Comparison of ENCODE assay signal across 11 cellular contexts in the genomic region with DNA sequence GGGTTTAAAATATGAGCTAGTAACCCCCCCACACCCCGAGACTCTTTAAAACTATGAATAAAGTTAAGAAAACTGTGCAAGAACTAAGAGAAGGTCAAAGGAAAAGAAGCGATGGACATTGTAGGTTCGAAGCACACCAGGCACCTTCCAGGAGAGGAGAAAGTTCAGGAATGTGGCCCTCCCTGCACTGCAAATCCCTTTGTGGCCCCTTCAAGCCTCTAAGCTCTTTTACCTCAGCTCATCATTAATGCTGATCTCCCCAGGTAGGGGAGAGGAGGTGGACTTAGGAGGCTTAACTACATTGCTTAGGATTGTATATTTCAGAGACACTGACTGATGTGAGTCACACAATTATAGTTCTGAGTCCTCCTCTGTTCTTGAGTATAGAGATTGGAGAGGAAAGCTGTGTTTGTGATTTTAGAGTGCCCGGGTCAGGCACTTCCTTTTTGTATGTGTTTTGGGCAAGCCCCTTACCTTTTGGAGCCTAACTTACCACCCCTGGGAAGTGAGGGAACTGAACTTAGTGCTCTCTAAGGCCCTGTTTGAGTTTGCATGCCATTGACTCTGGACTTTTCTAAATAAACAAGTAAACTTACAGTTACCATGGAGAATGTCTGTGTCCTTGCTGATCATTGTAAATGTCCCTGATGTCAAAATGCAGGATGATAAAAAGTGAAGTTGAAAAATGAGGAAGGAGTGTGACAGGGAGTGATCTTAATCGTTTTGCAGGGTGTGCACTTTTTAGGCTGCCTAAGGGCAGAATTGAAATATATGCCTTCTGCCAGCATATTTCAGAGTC.
DNase-seq lines count a peak whose midpoint lies in the region; ATAC-seq, FAIRE-seq and TF ChIP-seq lines count a peak whose summit lies in the region.
"Had no signal": no experiment of that assay in that cellular context is flagged by ENCODE, and none has a peak within 500 bp of the region (broad histone marks: within the 10 kb centered on the region; RNA-seq: fewer than 3 reads in every experiment).

No MANE protein-coding gene starts in this region.

- no peaks in the 10 kb centered on the region for H4K20me1 ChIP-seq in HepG2 (ENCODE audit: insufficient read depth, low read length)

- POLR2A ChIA-PET in HepG2 (lab: Yijun Ruan, JAX), result no interaction called here

- intact Hi-C loops in HepG2 (cut with micrococcal nuclease; ENCODE audit: unreplicated experiment), result no loop called here
- intact Hi-C loops in upper lobe of right lung (cut with DNase I), result no loop called here

- no peak for FAIRE-seq in HepG2 (lab: Jason Lieb, UNC)
- FAIRE-seq: colon, GM18507 had no signal

- ATAC-seq in activated T-cell treated with anti-CD3 and anti-CD28 coated beads, Interleukin-2, amount 50 U/mL, for 72 hours (replicated peaks in 1 of 2), result peak; percentile 53 to 72
- ATAC-seq in HepG2 (no peak), upper lobe of right lung (peak; percentile 85)

- DNase-seq in activated T-cell treated with anti-CD3 and anti-CD28 coated beads, Interleukin-2, amount 50 U/mL, for 72 hours, result peak in 1 of 2 donors; percentile 1
- no peak for DNase-seq in activated T-cell treated with anti-CD3 and anti-CD28 coated beads, Interleukin-2, amount 50 U/mL, for 1 hour
- DNase-seq in adipocyte (ENCODE audit: low read depth) (peak; percentile 7), HepG2 (ENCODE audit: low spot score) (no peak), upper lobe of right lung (no peak)
- no peak for DNase-seq in stimulated activated CD4-positive, alpha-beta T cell treated with anti-CD3 and anti-CD28 coated beads, Interleukin-1b, Interleukin-23, amount 100 ng/mL, for 48 hours
- DNase-seq in activated naive CD4-positive, alpha-beta T cell treated with anti-CD3 and anti-CD28 coated beads, Interleukin-2, amount 10 ng/mL, durations not matched to agents 7 days and 5 days, result no peak
- DNase-seq in stimulated activated naive CD4-positive, alpha-beta T cell (lab: John Stamatoyannopoulos, UW), result no peak
- DNase-seq: NCI-H2029 treated with DMSO at 0.1 percent for 48 hours had no signal

- 19% methylated on average over 5 of the region's 5 CpGs for WGBS in HepG2 (ENCODE audit: low lambda C conversion rate)

- H3K4me1 ChIP-seq in adipocyte (ENCODE audit: control insufficient read depth, insufficient read depth, low read length), result no peaks in the 10 kb centered on the region
- no peaks in the 10 kb centered on the region for H3K4me1 ChIP-seq in HepG2 (ENCODE audit: insufficient read depth, low read length)
- H3K4me1 ChIP-seq in upper lobe of right lung, result no peaks in the 10 kb centered on the region

- H3K27ac Mint-ChIP-seq in activated T-cell treated with anti-CD3 and anti-CD28 coated beads, Interleukin-2, amount 50 U/mL, for 72 hours, result no peak overlapping the region
- H3K27ac Mint-ChIP-seq in activated naive CD4-positive, alpha-beta T cell treated with anti-CD3 and anti-CD28 coated beads, Interleukin-2, amount 10 ng/mL, durations not matched to agents 7 days and 5 days, result no peak overlapping the region

- no peaks in the 10 kb centered on the region for H3K9me3 ChIP-seq in adipocyte (ENCODE audit: control insufficient read depth, low read length)
- no peaks in the 10 kb centered on the region for H3K9me3 ChIP-seq in HepG2 (ENCODE audit: low read length)
- no peaks in the 10 kb centered on the region for H3K9me3 ChIP-seq in upper lobe of right lung

- no peaks in the 10 kb centered on the region for H3K79me2 ChIP-seq in HepG2 (ENCODE audit: insufficient read depth, low read length)

- H3K9ac ChIP-seq in adipocyte (ENCODE audit: low read length), result no peak overlapping the region
- H3K9ac ChIP-seq in HepG2 (ENCODE audit: insufficient read depth, low read depth, low read length), result no peak overlapping the region

- H3K9me3 Mint-ChIP-seq in activated T-cell treated with anti-CD3 and anti-CD28 coated beads, Interleukin-2, amount 50 U/mL, for 72 hours, result no peaks in the 10 kb centered on the region
- H3K9me3 Mint-ChIP-seq in activated naive CD4-positive, alpha-beta T cell treated with anti-CD3 and anti-CD28 coated beads, Interleukin-2, amount 10 ng/mL, durations not matched to agents 7 days and 5 days, result no peaks in the 10 kb centered on the region

- H3K36me3 ChIP-seq in adipocyte (ENCODE audit: control insufficient read depth, insufficient read depth, low read length, severe bottlenecking) (no peaks in the 10 kb centered on the region), HepG2 (replicated peaks in 1 of 2; ENCODE audit: control insufficient read depth in 1 of 2, insufficient read depth in 2 of 2, low read length in 2 of 2) (no peaks in the 10 kb centered on the region), upper lobe of right lung (no peaks in the 10 kb centered on the region)

- H3K4me3 ChIP-seq in adipocyte (ENCODE audit: low read length) (no peak overlapping the region), HepG2 (replicated peaks in 1 of 3; ENCODE audit: insufficient read depth in 1 of 3, low read depth in 2 of 3, low read length in 3 of 3) (no peak overlapping the region), upper lobe of right lung (no peak overlapping the region)

- TF ChIP-seq CTCF in HepG2 (CRISPR knock-in tag; IDR thresholded peaks at IDR 0.05) (no peak), upper lobe of right lung (IDR thresholded peaks at IDR 0.05) (no peak)

- no peaks in the 10 kb centered on the region for H3K36me3 Mint-ChIP-seq in activated T-cell treated with anti-CD3 and anti-CD28 coated beads, Interleukin-2, amount 50 U/mL, for 72 hours (ENCODE audit: insufficient read depth in 2 of 2)
- no peaks in the 10 kb centered on the region for H3K36me3 Mint-ChIP-seq in activated naive CD4-positive, alpha-beta T cell treated with anti-CD3 and anti-CD28 coated beads, Interleukin-2, amount 10 ng/mL, durations not matched to agents 7 days and 5 days

- H2AFZ ChIP-seq in HepG2 (ENCODE audit: low read length), result no peak overlapping the region

- no peak overlapping the region for H3K4me3 Mint-ChIP-seq in activated T-cell treated with anti-CD3 and anti-CD28 coated beads, Interleukin-2, amount 50 U/mL, for 72 hours
- no peak overlapping the region for H3K4me3 Mint-ChIP-seq in activated naive CD4-positive, alpha-beta T cell treated with anti-CD3 and anti-CD28 coated beads, Interleukin-2, amount 10 ng/mL, durations not matched to agents 7 days and 5 days

- H3K27ac ChIP-seq in HepG2 (ENCODE audit: extremely low read length, insufficient read depth, low read length) (no peak overlapping the region), upper lobe of right lung (peak overlapping the region; percentile 73)

- in situ Hi-C loops in HepG2 (cut with HindIII; ENCODE audit: extremely low pct_ligation_motif_present, low pct_unique_long_range_greater_than_20kb), result no loop called here

- TF ChIP-seq EP300 in HepG2 (IDR thresholded peaks at IDR 0.05; ENCODE audit: low read depth in 2 of 2, low read length in 2 of 2) (no peak), HepG2 (CRISPR knock-in tag; IDR thresholded peaks at IDR 0.05; ENCODE audit: borderline replicate concordance) (no peak)

- H3K4me2 ChIP-seq in HepG2 (ENCODE audit: low read depth, low read length), result no peak overlapping the region

- TF ChIP-seq RAD21 in HepG2 (CRISPR knock-in tag; IDR thresholded peaks at IDR 0.05), result no peak

- TF ChIP-seq POLR2A in HepG2 (IDR thresholded peaks at IDR 0.05; ENCODE audit: insufficient read depth in 1 of 2, low read depth in 2 of 2, low read length in 2 of 2), result no peak

- H3K27me3 Mint-ChIP-seq in activated T-cell treated with anti-CD3 and anti-CD28 coated beads, Interleukin-2, amount 50 U/mL, for 72 hours (ENCODE audit: low read depth), result no peaks in the 10 kb centered on the region
- no peaks in the 10 kb centered on the region for H3K27me3 Mint-ChIP-seq in activated naive CD4-positive, alpha-beta T cell treated with anti-CD3 and anti-CD28 coated beads, Interleukin-2, amount 10 ng/mL, durations not matched to agents 7 days and 5 days

- no peaks in the 10 kb centered on the region for H3K4me1 Mint-ChIP-seq in activated T-cell treated with anti-CD3 and anti-CD28 coated beads, Interleukin-2, amount 50 U/mL, for 72 hours (ENCODE audit: low read depth)
- H3K4me1 Mint-ChIP-seq in activated naive CD4-positive, alpha-beta T cell treated with anti-CD3 and anti-CD28 coated beads, Interleukin-2, amount 10 ng/mL, durations not matched to agents 7 days and 5 days, result no peaks in the 10 kb centered on the region

- H3K27me3 ChIP-seq in adipocyte (replicated peaks; ENCODE audit: control insufficient read depth, insufficient read depth, low read length), result no peaks in the 10 kb centered on the region
- no peaks in the 10 kb centered on the region for H3K27me3 ChIP-seq in HepG2 (ENCODE audit: control insufficient read depth in 1 of 2, insufficient read depth in 2 of 2, low read length in 2 of 2)
- no peaks in the 10 kb centered on the region for H3K27me3 ChIP-seq in upper lobe of right lung

- CTCF ChIA-PET in HepG2 (lab: Yijun Ruan, JAX; ENCODE audit: low intra/inter-chr PET ratio, low total read pairs), result no interaction called here
- CTCF ChIA-PET in activated naive CD4-positive, alpha-beta T cell treated with anti-CD3 and anti-CD28 coated beads, Interleukin-2, amount 10 ng/mL, durations not matched to agents 7 days and 5 days (lab: Charles Lee), result no interaction called here

- BruUV-seq in HepG2 (replicated peaks; lab: Mats Ljungman, UMichigan), result no TSS peak
